ENCODE assay signal across 35 cellular contexts in genomic region chr1:96923753-96924152, GRCh38.
"Had no signal": no experiment of that assay in that cellular context is flagged by ENCODE, and none has a peak within 500 bp of the region (broad histone marks: within the 10 kb centered on the region; RNA-seq: fewer than 3 reads in every experiment).

No MANE protein-coding gene starts in this region.

- H3K36me3 ChIP-seq: adrenal gland, ascending aorta, brain microvascular endothelial cell, breast epithelium, cardiac muscle cell had no signal

- FAIRE-seq: astrocyte, bronchial epithelial cell had no signal

- DNase-seq: activated effector memory CD4-positive, alpha-beta T cell treated with anti-CD3 and anti-CD28 coated beads, Interleukin-2, amount 50 U/mL, for 16 hours; activated effector memory CD4-positive, alpha-beta T cell treated with Interleukin-2 at 50 U/mL for 16 hours; activated gamma-delta T cell; activated gamma-delta T cell treated with Interleukin-2 at 50 U/mL for 16 hours; activated naive CD4-positive, alpha-beta T cell; activated naive CD4-positive, alpha-beta T cell treated with anti-CD3 and anti-CD28 coated beads for 36 hours; activated naive CD4-positive, alpha-beta T cell treated with anti-CD3 and anti-CD28 coated beads, Interleukin-2, amount 10 ng/mL, durations not matched to agents 7 days and 5 days; activated naive CD4-positive, alpha-beta T cell treated with anti-CD3 and anti-CD28 coated beads, Interleukin-2, amount 50 U/mL, for 16 hours; activated naive CD4-positive, alpha-beta T cell treated with Interleukin-2 at 50 U/mL for 16 hours; activated naive CD8-positive, alpha-beta T cell treated with anti-CD3 and anti-CD28 coated beads for 36 hours; activated naive CD8-positive, alpha-beta T cell treated with anti-CD3 and anti-CD28 coated beads, Interleukin-2, amount 10 ng/mL, durations not matched to agents 7 days and 5 days; activated naive CD8-positive, alpha-beta T cell treated with anti-CD3 and anti-CD28 coated beads, Interleukin-2, amount 50 U/mL, for 24 hours; activated T-cell treated with anti-CD3 and anti-CD28 coated beads for 4 hours; activated T-cell treated with anti-CD3 and anti-CD28 coated beads, Interleukin-2, amount 50 U/mL, for 1 hour; activated T-cell treated with anti-CD3 and anti-CD28 coated beads, Interleukin-2, amount 50 U/mL, for 24 hours; activated T-cell treated with anti-CD3 and anti-CD28 coated beads, Interleukin-2, amount 50 U/mL, for 4 hours; activated T-cell treated with anti-CD3 and anti-CD28 coated beads, Interleukin-2, amount 50 U/mL, for 48 hours; activated T-cell treated with anti-CD3 and anti-CD28 coated beads, Interleukin-2, amount 50 U/mL, for 72 hours; adrenal gland; amniotic stem cell; amygdala; anterior cingulate cortex; aorta; body of pancreas; brain microvascular endothelial cell; caudate nucleus; central memory CD4-positive, alpha-beta T cell; cerebellar nuclear complex had no signal

- H3K4me3 ChIP-seq: adrenal gland, ascending aorta, body of pancreas, breast epithelium, cardiac muscle cell had no signal

- ATAC-seq: activated naive CD4-positive, alpha-beta T cell treated with anti-CD3 and anti-CD28 coated beads, Interleukin-2, amount 50 U/mL, for 72 hours; activated naive CD8-positive, alpha-beta T cell treated with anti-CD3 and anti-CD28 coated beads, Interleukin-2, amount 50 U/mL, for 24 hours; activated T-cell treated with anti-CD3 and anti-CD28 coated beads, Interleukin-2, amount 50 U/mL, for 4 hours; activated T-cell treated with anti-CD3 and anti-CD28 coated beads, Interleukin-2, amount 50 U/mL, for 72 hours; activated T-helper 17 cell treated with anti-CD3 and anti-CD28 coated beads, Interleukin-2, amount 50 U/mL, for 72 hours; body of pancreas had no signal

- H3K27me3 ChIP-seq: adrenal gland, ascending aorta, body of pancreas, brain microvascular endothelial cell, breast epithelium, cardiac muscle cell had no signal

- H3K4me1 ChIP-seq: adrenal gland, ascending aorta, body of pancreas, breast epithelium had no signal

- H3K27ac ChIP-seq: adrenal gland, ascending aorta, body of pancreas, brain microvascular endothelial cell, breast epithelium, cardiac muscle cell had no signal
